ENCODE assay signal across 14 cellular contexts in genomic region chr1:36301220-36301619, GRCh38. TPM values are rescaled to one million over a fixed set of nuclear protein-coding genes. Genes with fewer than 3 reads are reported as not detected.
A peak's percentile ranks its signal among the peaks of the same experiment; 100 is the strongest.
DNase-seq lines count a peak whose midpoint lies in the region; ATAC-seq and TF ChIP-seq lines count a peak whose summit lies in the region.
"Had no signal": no experiment of that assay in that cellular context is flagged by ENCODE, and none has a peak within 500 bp of the region (broad histone marks: within the 10 kb centered on the region; RNA-seq: fewer than 3 reads in every experiment).

No MANE protein-coding gene starts in this region.

- no peak overlapping the region for H3K27ac ChIP-seq in CD4-positive, alpha-beta memory T cell (ENCODE audit: low read depth, low read length)
- peak overlapping the region; percentile 0; the same call in 1 of the 2 replicates for H3K27ac ChIP-seq in SK-N-MC

- peak overlapping the region in 1 of 8 donors; percentile 42 for H3K4me3 Mint-ChIP-seq in CD4-positive, alpha-beta memory T cell
- H3K4me3 Mint-ChIP-seq in endothelial cell (ENCODE audit: unreplicated experiment) (peak overlapping the region; percentile 27), osteocyte (ENCODE audit: unreplicated experiment) (no peak overlapping the region)
- H3K4me3 Mint-ChIP-seq: stimulated activated naive B cell treated with anti-CD40 and anti-IgM and Interleukin-4, amounts not matched to agents 10 μg/mL and 1 μg/mL and 100 μg/mL, for 72 hours had no signal

- POLR2A ChIA-PET in CD4-positive, alpha-beta memory T cell (lab: Charles Lee; ENCODE audit: partially characterized antibody), result interaction anchor here (1.2 kb wide), 1 partner anchor 22 kb away, joined by 3 read pairs; the partner anchor contains the start of gene EVA1B

- CTCF ChIA-PET in CD4-positive, alpha-beta memory T cell (lab: Charles Lee; ENCODE audit: partially characterized antibody), result interaction anchor here (1.2 to 2.2 kb wide), 5 partner anchors 18 to 113 kb away, joined by 3 to 7 read pairs (median 4); no protein-coding TSS in a partner anchor

- no peak overlapping the region for H3K4me3 ChIP-seq in CD4-positive, alpha-beta memory T cell (ENCODE audit: low read length in 2 of 2)
- no peak overlapping the region for H3K4me3 ChIP-seq in SK-N-MC
- H3K4me3 ChIP-seq: right atrium auricular region had no signal

- ATAC-seq in HG02840 (IDR thresholded peaks at IDR 0.05; ENCODE audit: low FRiP score, unreplicated experiment) (no peak), HG03432 (IDR thresholded peaks at IDR 0.05; ENCODE audit: unreplicated experiment) (no peak)

- peaks cover 49% of the 10 kb centered on the region for H3K36me3 ChIP-seq in CD4-positive, alpha-beta memory T cell (ENCODE audit: insufficient read depth, low read length)
- H3K36me3 ChIP-seq in SK-N-MC (ENCODE audit: insufficient read depth, low read length), result peaks cover 71% of the 10 kb centered on the region

- H3K4me1 ChIP-seq in CD4-positive, alpha-beta memory T cell (ENCODE audit: insufficient read depth, low read length), result peaks cover 12% of the 10 kb centered on the region

- no peak for DNase-seq in CD4-positive, alpha-beta memory T cell
- DNase-seq in SK-N-MC (ENCODE audit: low read depth, low spot score), result no peak
- no peak for DNase-seq in endothelial cell (ENCODE audit: low spot score)
- no peak for DNase-seq in osteocyte (ENCODE audit: extremely low spot score, unreplicated experiment)
- no peak for DNase-seq in A172 (ENCODE audit: low spot score)
- no peak for DNase-seq in activated CD4-positive, CD25-positive, alpha-beta regulatory T cell (lab: John Stamatoyannopoulos, UW)
- DNase-seq: activated CD4-positive, alpha-beta T cell treated with anti-CD3 and anti-CD28 coated beads, Interleukin-2, amount 50 U/mL, for 4 hours; cortex of kidney; NCI-H1092 treated with DMSO at 0.1 percent for 48 hours; stimulated activated naive B cell treated with anti-CD40 and anti-IgM and Interleukin-4, amounts not matched to agents 10 μg/mL and 1 μg/mL and 100 μg/mL, for 72 hours; T-helper 2 cell had no signal

- peaks cover 4 to 17% (median 7%) of the 10 kb centered on the region in 4 donors for H3K4me1 Mint-ChIP-seq in CD4-positive, alpha-beta memory T cell
- H3K4me1 Mint-ChIP-seq in endothelial cell (ENCODE audit: unreplicated experiment) (peaks cover 10% of the 10 kb centered on the region), osteocyte (ENCODE audit: unreplicated experiment) (peaks cover 10% of the 10 kb centered on the region)

- H3K27me3 Mint-ChIP-seq in CD4-positive, alpha-beta memory T cell, result no peaks in the 10 kb centered on the region
- H3K27me3 Mint-ChIP-seq in endothelial cell (ENCODE audit: unreplicated experiment) (peaks cover 9% of the 10 kb centered on the region), osteocyte (ENCODE audit: unreplicated experiment) (no peaks in the 10 kb centered on the region)
- H3K27me3 Mint-ChIP-seq: stimulated activated naive B cell treated with anti-CD40 and anti-IgM and Interleukin-4, amounts not matched to agents 10 μg/mL and 1 μg/mL and 100 μg/mL, for 72 hours had no signal

- intact Hi-C loops in CD4-positive, alpha-beta memory T cell (cut with micrococcal nuclease), result no loop called here

- no peaks in the 10 kb centered on the region for H3K27me3 ChIP-seq in CD4-positive, alpha-beta memory T cell (ENCODE audit: insufficient read depth, low read length)
- H3K27me3 ChIP-seq: right atrium auricular region had no signal

- H3K9ac ChIP-seq in SK-N-MC (ENCODE audit: insufficient read length), result no peak overlapping the region

- no peaks in the 10 kb centered on the region for H3K9me3 ChIP-seq in CD4-positive, alpha-beta memory T cell (ENCODE audit: control insufficient read depth in 1 of 2, low read length in 2 of 2)
- H3K9me3 ChIP-seq in SK-N-MC (ENCODE audit: low read depth, low read length), result no peaks in the 10 kb centered on the region
- H3K9me3 ChIP-seq: right atrium auricular region had no signal

- no peaks in the 10 kb centered on the region for H3K9me3 Mint-ChIP-seq in CD4-positive, alpha-beta memory T cell
- H3K9me3 Mint-ChIP-seq in endothelial cell (ENCODE audit: unreplicated experiment) (no peaks in the 10 kb centered on the region), osteocyte (ENCODE audit: unreplicated experiment) (no peaks in the 10 kb centered on the region)
- H3K9me3 Mint-ChIP-seq: stimulated activated naive B cell treated with anti-CD40 and anti-IgM and Interleukin-4, amounts not matched to agents 10 μg/mL and 1 μg/mL and 100 μg/mL, for 72 hours had no signal

- H3K27ac Mint-ChIP-seq in CD4-positive, alpha-beta memory T cell, result peak overlapping the region in 5 of 7 donors; percentile 13 to 73 (median 39)
- no peak overlapping the region for H3K27ac Mint-ChIP-seq in endothelial cell (ENCODE audit: unreplicated experiment)
- H3K27ac Mint-ChIP-seq in osteocyte (ENCODE audit: unreplicated experiment), result peak overlapping the region; percentile 58

- TF ChIP-seq CTCF in endothelial cell (IDR thresholded peaks at IDR 0.05; ENCODE audit: unreplicated experiment), result no peak
- no peak for TF ChIP-seq CTCF in osteocyte (IDR thresholded peaks at IDR 0.05)

- H3K36me3 Mint-ChIP-seq in CD4-positive, alpha-beta memory T cell, result peaks cover 38 to 71% of the 10 kb centered on the region in 2 donors
- peaks cover 42% of the 10 kb centered on the region for H3K36me3 Mint-ChIP-seq in endothelial cell (ENCODE audit: low read depth, unreplicated experiment)
- H3K36me3 Mint-ChIP-seq in osteocyte (ENCODE audit: unreplicated experiment), result peaks cover 41% of the 10 kb centered on the region

RNA-seq across cellular contexts. Expression of gene SH3D21, which starts 4.9 kb away (rescaled TPM):
- 1 to 10 TPM; 3.2 to 3.3 TPM for total RNA-seq in CD4-positive, alpha-beta memory T cell
- polyA plus RNA-seq in CD4-positive, alpha-beta memory T cell, result not detected
- total RNA-seq in endothelial cell (ENCODE audit: unreplicated experiment) (4.8 TPM), osteocyte (5.1 and 6.4 TPM in 2 replicates)
- 0.98 TPM in 1 of 2 replicates, not detected in the other for total RNA-seq in A172 (2014; rRNA removed; shearing (Covaris generic))

RNA-seq across cellular contexts. Expression of gene EVA1B, which starts 22.2 kb away (rescaled TPM):
- total RNA-seq in CD4-positive, alpha-beta memory T cell, result 1 to 10 TPM; 6.3 to 7.3 TPM
- 1 to 10 TPM; 5.2 to 8.1 TPM for polyA plus RNA-seq in CD4-positive, alpha-beta memory T cell
- total RNA-seq in endothelial cell (ENCODE audit: unreplicated experiment), result 87.9 TPM
- 113 and 115 TPM in 2 replicates for total RNA-seq in osteocyte
- total RNA-seq in A172 (2014; rRNA removed; shearing (Covaris generic)), result 9.6 and 17.8 TPM in 2 replicates
